28 cellular contexts compared by ENCODE assay signal in the genomic region with DNA sequence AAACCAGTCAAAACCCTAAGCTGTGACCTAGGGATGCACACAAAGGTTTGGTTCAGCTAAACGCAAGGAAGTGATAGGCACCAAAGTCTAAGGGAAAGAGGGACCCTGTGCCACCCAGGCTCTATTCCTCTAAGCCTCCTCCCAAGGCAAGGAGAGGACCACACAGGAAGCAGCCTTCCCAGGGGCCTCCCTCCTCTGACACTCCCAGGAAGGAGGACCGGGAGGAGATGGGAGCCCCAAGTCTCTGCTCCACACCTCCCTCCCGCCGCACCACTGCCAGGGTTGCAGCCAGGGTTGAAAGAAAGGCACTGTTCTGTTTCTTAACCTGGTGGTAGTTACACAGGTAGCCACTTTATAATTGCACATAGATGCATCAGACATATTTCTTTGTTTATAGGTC. TPM values are rescaled to one million over a fixed set of nuclear protein-coding genes. Genes with fewer than 3 reads are reported as not detected.
A peak's percentile ranks its signal among the peaks of the same experiment; 100 is the strongest.
DNase-seq lines count a peak whose midpoint lies in the region; ATAC-seq, FAIRE-seq and TF ChIP-seq lines count a peak whose summit lies in the region.
"Had no signal": no experiment of that assay in that cellular context is flagged by ENCODE, and none has a peak within 500 bp of the region (broad histone marks: within the 10 kb centered on the region; RNA-seq: fewer than 3 reads in every experiment).

No MANE protein-coding gene starts in this region.

- no peaks in the 10 kb centered on the region for H3K4me1 ChIP-seq in GM12878 (ENCODE audit: control insufficient read depth, insufficient read depth, low read length)

- no peak for TF ChIP-seq RAD21 in GM12878 (IDR thresholded peaks at IDR 0.05; ENCODE audit: insufficient read depth, low read depth, low read length)

- no peaks in the 10 kb centered on the region; a peak in 3 of 4 replicates for H3K36me3 ChIP-seq in GM12878 (ENCODE audit: control insufficient read depth in 2 of 2, insufficient read depth in 2 of 2, low read length in 1 of 2)
- H3K36me3 ChIP-seq in WERI-Rb-1 = peaks cover 20% of the 10 kb centered on the region

- POLR2A ChIA-PET in GM12878 (lab: Charles Lee) = interaction anchor here (0.9 kb wide), 1 partner anchor 9 kb away, joined by 3 read pairs; no protein-coding TSS in a partner anchor
- POLR2A ChIA-PET in activated CD4-positive, alpha-beta T cell treated with anti-CD3 and anti-CD28 coated beads, Interleukin-2, amount 10 ng/mL, durations not matched to agents 7 days and 5 days (lab: Charles Lee) = no interaction called here

- peaks cover 31% of the 10 kb centered on the region for H3K36me3 Mint-ChIP-seq in nephron progenitor cell (ENCODE audit: low read depth)
- H3K36me3 Mint-ChIP-seq in activated CD4-positive, alpha-beta T cell treated with anti-CD3 and anti-CD28 coated beads, Interleukin-2, amount 10 ng/mL, durations not matched to agents 7 days and 5 days (ENCODE audit: low read depth) = peaks cover 33% of the 10 kb centered on the region

- H3K27ac ChIP-seq in GM12878 (ENCODE audit: control insufficient read depth, insufficient read depth) (no peak overlapping the region), WERI-Rb-1 (no peak overlapping the region)
- H3K27ac ChIP-seq: KMS-11 had no signal

- RAD21 ChIA-PET in GM12878 (lab: Charles Lee; ENCODE audit: unreplicated experiment) = interaction anchor here (0.6 kb wide), 1 partner anchor 178 kb away, joined by 3 read pairs; no protein-coding TSS in a partner anchor

- peak; percentile 59 for DNase-seq in activated effector memory CD4-positive, alpha-beta T cell treated with anti-CD3 and anti-CD28 coated beads, Interleukin-2, amount 50 U/mL, for 16 hours
- DNase-seq in activated effector memory CD4-positive, alpha-beta T cell treated with Interleukin-2 at 50 U/mL for 16 hours = no peak
- DNase-seq in GM12878 (ENCODE audit: low read depth, low spot score) (no peak), nephron progenitor cell (no peak), frontal cortex (ENCODE audit: low spot score in 2 of 2) (no peak), WERI-Rb-1 (no peak)
- no peak for DNase-seq in activated CD4-positive, alpha-beta T cell treated with anti-CD3 and anti-CD28 coated beads, Interleukin-2, amount 10 ng/mL, durations not matched to agents 7 days and 5 days
- DNase-seq: 8988T, ACHN, BE2C, DMS153, DND-41, HCEC 1CT, IMR-90, NCI-H1092, NCI-H1417 treated with DMSO at 0.1 percent for 48 hours, NCI-H1694 treated with DMSO at 0.1 percent for 48 hours, NCI-H2081, NCI-H2171, NCI-H226, NCI-H510A, NCI-H69, SIG-M5 had no signal

- no peak for TF ChIP-seq EP300 in GM12878 (IDR thresholded peaks at IDR 0.05; ENCODE audit: borderline replicate concordance in 1 of 2, control insufficient read depth in 1 of 2, low read depth in 2 of 2, low read length in 2 of 2)

- FAIRE-seq in GM12878 (lab: Jason Lieb, UNC) (no peak), frontal cortex (lab: Jason Lieb, UNC) (no peak)
- FAIRE-seq: H1 had no signal

- H3K9me3 Mint-ChIP-seq in nephron progenitor cell = no peaks in the 10 kb centered on the region
- H3K9me3 Mint-ChIP-seq in activated CD4-positive, alpha-beta T cell treated with anti-CD3 and anti-CD28 coated beads, Interleukin-2, amount 10 ng/mL, durations not matched to agents 7 days and 5 days = no peaks in the 10 kb centered on the region
- H3K9me3 Mint-ChIP-seq: CD14-positive monocyte had no signal

- no peak for TF ChIP-seq POLR2A in GM12878 (IDR thresholded peaks at IDR 0.05; ENCODE audit: low read depth, low read length)

- H3K27me3 Mint-ChIP-seq in nephron progenitor cell (ENCODE audit: low read depth, poor library complexity) = peaks cover 12% of the 10 kb centered on the region
- H3K27me3 Mint-ChIP-seq in activated CD4-positive, alpha-beta T cell treated with anti-CD3 and anti-CD28 coated beads, Interleukin-2, amount 10 ng/mL, durations not matched to agents 7 days and 5 days = no peaks in the 10 kb centered on the region

- H3K4me3 ChIP-seq in GM12878 (no peak overlapping the region), WERI-Rb-1 (ENCODE audit: low read depth, low read length) (no peak overlapping the region)

- in situ Hi-C loops in GM12878 (cut with MboI) = no loop called here

- TSS peak; percentile 31 for BruUV-seq in GM12878 (replicated peaks; lab: Mats Ljungman, UMichigan)

- CTCF ChIA-PET in GM12878 (lab: Yijun Ruan, JAX) = interaction anchor here (1.1 to 1.3 kb wide), 2 partner anchors 9 to 70 kb away, joined by 3 read pairs; no protein-coding TSS in a partner anchor
- CTCF ChIA-PET in activated CD4-positive, alpha-beta T cell treated with anti-CD3 and anti-CD28 coated beads, Interleukin-2, amount 10 ng/mL, durations not matched to agents 7 days and 5 days (lab: Charles Lee) = interaction anchor here (0.6 to 1.8 kb wide), 3 partner anchors 54 to 77 kb away, joined by 3 to 6 read pairs (median 3); no protein-coding TSS in a partner anchor

- intact Hi-C loops in GM12878 (cut with micrococcal nuclease; ENCODE audit: unreplicated experiment) = no loop called here

- H3K4me2 ChIP-seq in GM12878 (ENCODE audit: control insufficient read depth, insufficient read depth) = no peak overlapping the region
- H3K4me2 ChIP-seq: KMS-11 had no signal

- WGBS in GM12878 (ENCODE audit: insufficient coverage, insufficient replicate concordance, low lambda C conversion rate, missing lambda C conversion rate) = 99% methylated on average over 4 of the region's 4 CpGs

- H4K20me1 ChIP-seq in GM12878 (ENCODE audit: control insufficient read depth, insufficient read depth) = no peaks in the 10 kb centered on the region

- H3K27me3 ChIP-seq in GM12878 (replicated peaks in 1 of 2; ENCODE audit: control insufficient read depth in 2 of 2, insufficient read depth in 2 of 2, low read length in 1 of 2) (no peaks in the 10 kb centered on the region), WERI-Rb-1 (ENCODE audit: insufficient read depth, low read depth, severe bottlenecking) (no peaks in the 10 kb centered on the region)
- H3K27me3 ChIP-seq: BE2C had no signal

- H3K9ac ChIP-seq in GM12878 (ENCODE audit: control insufficient read depth, insufficient read depth, low read length) = no peak overlapping the region
- H3K9ac ChIP-seq: KMS-11 had no signal

- H3K79me2 ChIP-seq in GM12878 (ENCODE audit: control insufficient read depth, insufficient read depth, low read length) = no peaks in the 10 kb centered on the region

- no peak overlapping the region for H3K4me3 Mint-ChIP-seq in nephron progenitor cell
- H3K4me3 Mint-ChIP-seq in activated CD4-positive, alpha-beta T cell treated with anti-CD3 and anti-CD28 coated beads, Interleukin-2, amount 10 ng/mL, durations not matched to agents 7 days and 5 days = no peak overlapping the region
- H3K4me3 Mint-ChIP-seq: CD14-positive monocyte had no signal

- H3K9me3 ChIP-seq in GM12878 (replicated peaks; ENCODE audit: control insufficient read depth, insufficient read depth, low read length) = no peaks in the 10 kb centered on the region
- no peaks in the 10 kb centered on the region for H3K9me3 ChIP-seq in WERI-Rb-1 (ENCODE audit: severe bottlenecking)
- H3K9me3 ChIP-seq: BE2C had no signal

- H3K4me1 Mint-ChIP-seq in nephron progenitor cell = peaks cover 34% of the 10 kb centered on the region
- no peaks in the 10 kb centered on the region for H3K4me1 Mint-ChIP-seq in activated CD4-positive, alpha-beta T cell treated with anti-CD3 and anti-CD28 coated beads, Interleukin-2, amount 10 ng/mL, durations not matched to agents 7 days and 5 days
- H3K4me1 Mint-ChIP-seq: CD14-positive monocyte had no signal

- SMC1A ChIA-PET in GM12878 (lab: Charles Lee; ENCODE audit: uncharacterized antibody, unreplicated experiment) = interaction anchor here (0.6 kb wide), 1 partner anchor 10 kb away, joined by 4 read pairs; no protein-coding TSS in a partner anchor

- TF ChIP-seq CTCF in GM12878 (IDR thresholded peaks at IDR 0.05 in 2 of 3, conservative IDR thresholded peaks at IDR 0.05 in 1 of 3; ENCODE audit: control insufficient read depth in 2 of 3, extremely low read depth in 1 of 3, insufficient read depth in 1 of 3, low read depth in 3 of 3, low read length in 3 of 3) (no peak), nephron progenitor cell (IDR thresholded peaks at IDR 0.05) (no peak), WERI-Rb-1 (IDR thresholded peaks at IDR 0.05; ENCODE audit: low read depth, low read length) (no peak)

- ATAC-seq in GM12878 (no peak), GM19467 (IDR thresholded peaks at IDR 0.05; ENCODE audit: unreplicated experiment) (no peak)
- ATAC-seq: SK-N-SH treated with all-trans-retinoic acid at 6 μM for 48 hours had no signal

- H2AFZ ChIP-seq in GM12878 (ENCODE audit: control insufficient read depth, low read depth, low read length) = no peak overlapping the region

- H3K27ac Mint-ChIP-seq in nephron progenitor cell = peak overlapping the region; percentile 48
- H3K27ac Mint-ChIP-seq in activated CD4-positive, alpha-beta T cell treated with anti-CD3 and anti-CD28 coated beads, Interleukin-2, amount 10 ng/mL, durations not matched to agents 7 days and 5 days = no peak overlapping the region

RNA-seq across cellular contexts. Expression of a gene that starts 21.9 kb away (rescaled TPM):
- 39.3 and 44.3 TPM in 2 replicates for total RNA-seq in GM12878 (2013; cell fraction: nucleolus; rRNA removed)
- 14.6 and 15.2 TPM in 2 replicates for total RNA-seq in GM12878 (2014; rRNA removed)
- 11.6 and 13.2 TPM in 2 replicates for total RNA-seq in GM12878 (2014; rRNA removed; fragmentation: Illumina TruSeq; extraction: Trizol)
- 15.0 and 15.2 TPM in 2 replicates for total RNA-seq in GM12878 (2021)
- 9.1 TPM for polyA plus RNA-seq in GM12878 (2011; ENCODE audit: low read depth)
- 9.6 and 10.1 TPM in 2 replicates for polyA plus RNA-seq in GM12878 (2011; rRNA removed)
- polyA plus RNA-seq in GM12878 (2011; cell fraction: cytosol; rRNA removed) = 10.5 and 15.0 TPM in 2 replicates
- 22.9 and 45.6 TPM in 2 replicates for polyA plus RNA-seq in GM12878 (2011; cell fraction: nucleus; rRNA removed)
- polyA plus RNA-seq in GM12878 (2012) = 8.9 and 9.3 TPM in 2 replicates
- 14.8 and 15.1 TPM in 2 replicates for polyA plus RNA-seq in GM12878 (2014; fragmentation: Illumina TruSeq; extraction: Trizol)
- 1 to 10 TPM; 4.8 to 5.8 TPM for polyA plus RNA-seq in GM12878 (2014; fragmentation: Nextera tagmentation; extraction: Ambion mirVana)
- polyA plus RNA-seq in GM12878 (2014; rRNA removed) = 18.6 and 19.4 TPM in 2 replicates
- 10 to 100 TPM; 16.8 to 18.4 TPM for polyA plus RNA-seq in GM12878 (2016; fragmentation: Nextera tagmentation; extraction: Ambion mirVana)
- polyA minus RNA-seq in GM12878 (2011; rRNA and poly(A)+ RNA removed) = 6.3 and 8.4 TPM in 2 replicates
- 3.3 and 11.3 TPM in 2 replicates for polyA minus RNA-seq in GM12878 (2011; cell fraction: cytosol; rRNA and poly(A)+ RNA removed)
- 9.9 and 16.4 TPM in 2 replicates for polyA minus RNA-seq in GM12878 (2011; cell fraction: nucleus; rRNA and poly(A)+ RNA removed)
- 5.3 TPM for total RNA-seq in frontal cortex
- total RNA-seq in activated CD4-positive, alpha-beta T cell treated with anti-CD3 and anti-CD28 coated beads, Interleukin-2, amount 10 ng/mL, durations not matched to agents 7 days and 5 days = 10 to 100 TPM; 27.9 to 36.0 TPM

RNA-seq across cellular contexts. Expression of a gene that starts 41.6 kb away (rescaled TPM):
- total RNA-seq in GM12878 (2013; cell fraction: nucleolus; rRNA removed) = 3.3 and 3.6 TPM in 2 replicates
- total RNA-seq in GM12878 (2014; rRNA removed) (30.8 and 31.8 TPM in 2 replicates), GM12878 (2014; rRNA removed; fragmentation: Illumina TruSeq; extraction: Trizol) (24.8 and 27.6 TPM in 2 replicates), GM12878 (2021) (21.9 and 23.9 TPM in 2 replicates), frontal cortex (16.3 TPM)
- 8.8 TPM for polyA plus RNA-seq in GM12878 (2011; ENCODE audit: low read depth)
- polyA plus RNA-seq in GM12878 (2011; rRNA removed) (16.4 and 16.8 TPM in 2 replicates), GM12878 (2014; fragmentation: Illumina TruSeq; extraction: Trizol) (22.3 and 26.6 TPM in 2 replicates), GM12878 (2014; fragmentation: Nextera tagmentation; extraction: Ambion mirVana) (10 to 100 TPM; 19.8 to 20.3 TPM), GM12878 (2014; rRNA removed) (23.1 and 23.9 TPM in 2 replicates), GM12878 (2016; fragmentation: Nextera tagmentation; extraction: Ambion mirVana) (10 to 100 TPM; 37.3 to 44.0 TPM)
- 17.1 and 19.9 TPM in 2 replicates for polyA plus RNA-seq in GM12878 (2011; cell fraction: cytosol; rRNA removed)
- polyA plus RNA-seq in GM12878 (2011; cell fraction: nucleus; rRNA removed) = 3.8 and 4.9 TPM in 2 replicates
- polyA plus RNA-seq in GM12878 (2012) = 15.7 and 16.3 TPM in 2 replicates
- polyA minus RNA-seq in GM12878 (2011; rRNA and poly(A)+ RNA removed) = 21.4 and 38.8 TPM in 2 replicates
- 8.0 and 21.7 TPM in 2 replicates for polyA minus RNA-seq in GM12878 (2011; cell fraction: cytosol; rRNA and poly(A)+ RNA removed)
- 1.1 and 2.6 TPM in 2 replicates for polyA minus RNA-seq in GM12878 (2011; cell fraction: nucleus; rRNA and poly(A)+ RNA removed)
- 10 to 100 TPM; 17.6 to 20.7 TPM for total RNA-seq in activated CD4-positive, alpha-beta T cell treated with anti-CD3 and anti-CD28 coated beads, Interleukin-2, amount 10 ng/mL, durations not matched to agents 7 days and 5 days
